17 cellular contexts compared by ENCODE assay signal in the genomic region with DNA sequence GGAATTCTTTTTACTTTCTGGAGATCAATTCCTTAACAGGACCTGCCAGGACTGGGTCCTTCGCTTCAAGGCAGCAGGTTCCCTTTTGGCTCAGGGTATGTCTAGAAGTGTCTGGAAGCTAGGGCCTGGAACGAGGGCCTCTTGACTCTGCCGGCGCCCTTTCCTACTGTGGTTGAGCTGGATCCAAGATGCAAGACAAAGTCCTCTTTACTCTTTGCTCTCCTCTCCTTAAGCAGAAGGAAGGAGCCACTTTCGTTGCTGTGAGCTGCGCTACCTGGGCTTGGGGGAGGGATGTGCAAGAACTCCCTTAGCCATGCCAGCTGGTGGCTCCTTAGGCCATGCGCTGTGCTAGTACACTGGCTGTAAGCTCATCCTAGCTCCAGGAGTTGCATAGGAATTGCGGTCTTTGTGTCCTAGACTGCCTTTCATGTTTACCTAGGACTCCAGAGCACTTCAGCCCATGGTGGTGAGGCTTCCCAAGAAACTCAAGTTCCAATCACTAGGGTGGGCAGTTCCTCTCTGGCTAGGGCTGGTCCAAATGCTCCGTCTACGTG. TPM values are rescaled to one million over a fixed set of nuclear protein-coding genes. Genes with fewer than 3 reads are reported as not detected.
A peak's percentile ranks its signal among the peaks of the same experiment; 100 is the strongest.
DNase-seq lines count a peak whose midpoint lies in the region; ATAC-seq, FAIRE-seq and TF ChIP-seq lines count a peak whose summit lies in the region.
"Had no signal": no experiment of that assay in that cellular context is flagged by ENCODE, and none has a peak within 500 bp of the region (broad histone marks: within the 10 kb centered on the region; RNA-seq: fewer than 3 reads in every experiment).

No MANE protein-coding gene starts in this region.

- intact Hi-C loops in cardiac septum (cut with DNase I) (no loop called here), left cardiac atrium (cut with DNase I) (no loop called here)

- TF ChIP-seq EP300 in H1 (IDR thresholded peaks at IDR 0.05; ENCODE audit: borderline replicate concordance in 1 of 2, low read depth in 2 of 2, low read length in 2 of 2), result no peak

- peak; percentile 47 for DNase-seq in cardiac septum (ENCODE audit: low spot score)
- DNase-seq in left cardiac atrium, result no peak
- no peak for DNase-seq in H1 (ENCODE audit: low read depth in 1 of 2, low spot score in 2 of 2)
- DNase-seq in middle frontal gyrus (ENCODE audit: extremely low spot score, low spot score), result no peak
- no peak for DNase-seq in cerebellar cortex (ENCODE audit: low spot score)
- no peak for DNase-seq in NCI-H774 (lab: John Stamatoyannopoulos, UW)
- DNase-seq in NCI-H146 (lab: John Stamatoyannopoulos, UW), result no peak
- DNase-seq: activated CD8-positive, alpha-beta memory T cell treated with anti-CD3 and anti-CD28 coated beads, Interleukin-2, amount 50 U/mL, for 48 hours; activated naive CD4-positive, alpha-beta T cell treated with anti-CD3 and anti-CD28 coated beads, Interleukin-2, amount 50 U/mL, for 16 hours; GF-D8; left ventricle myocardium inferior; NCI-H1417 treated with DMSO at 0.1 percent for 48 hours; SW 1271 had no signal

- H2BK5ac ChIP-seq in H1 (ENCODE audit: low read depth, low read length), result 0 out of 2 replicates have a peak overlapping the region, but pooled peaks have one; percentile 3

- no peaks in the 10 kb centered on the region for H4K20me1 ChIP-seq in H1 (replicated peaks in 1 of 2; ENCODE audit: control insufficient read depth in 1 of 2, insufficient read depth in 2 of 2, low read length in 2 of 2)

- H3K4me3 ChIP-seq in H1 (ENCODE audit: extremely low read depth in 1 of 4, insufficient read depth in 2 of 4, low read depth in 3 of 4, low read length in 4 of 4), result no peak overlapping the region
- H3K4me3 ChIP-seq: left ventricle myocardium inferior, right lobe of liver had no signal

- H3K56ac ChIP-seq in H1 (replicated peaks; ENCODE audit: insufficient read length, low read depth, low read length), result no peak overlapping the region

- FAIRE-seq in H1 (lab: Jason Lieb, UNC), result no peak
- FAIRE-seq: frontal cortex had no signal

- H3K4me2 ChIP-seq in H1 (ENCODE audit: insufficient read depth in 1 of 2, low read depth in 2 of 2, low read length in 2 of 2), result no peak overlapping the region

- no peak overlapping the region for H2BK120ac ChIP-seq in H1 (replicated peaks; ENCODE audit: low read depth, low read length)

- TF ChIP-seq RAD21 in H1 (IDR thresholded peaks at IDR 0.05 in 1 of 2, conservative IDR thresholded peaks at IDR 0.05 in 1 of 2; ENCODE audit: low read depth in 2 of 2, low read length in 2 of 2), result no peak

- no peaks in the 10 kb centered on the region for H3K79me2 ChIP-seq in H1 (ENCODE audit: control insufficient read depth in 1 of 2, insufficient read depth in 2 of 2, low read length in 2 of 2)

- no peak overlapping the region for H2BK12ac ChIP-seq in H1 (ENCODE audit: low read depth, low read length)

- H4K5ac ChIP-seq in H1 (ENCODE audit: insufficient read length, low read depth, low read length), result no peak overlapping the region

- no peak overlapping the region for H4K91ac ChIP-seq in H1 (replicated peaks; ENCODE audit: insufficient read length, low read length)

- POLR2A ChIA-PET in H1 (lab: Charles Lee; ENCODE audit: partially characterized antibody), result no interaction called here

- H3K79me1 ChIP-seq in H1 (ENCODE audit: low read depth, low read length), result no peaks in the 10 kb centered on the region

- no peak overlapping the region for H2BK15ac ChIP-seq in H1 (ENCODE audit: low read length)

- no peak overlapping the region for H2AK5ac ChIP-seq in H1 (ENCODE audit: low read depth, low read length)

- H3K4ac ChIP-seq in H1 (replicated peaks; ENCODE audit: insufficient read length, low read depth, low read length), result no peak overlapping the region

- 86% methylated on average over 10 of the region's 10 CpGs; no CpG with 5 or more reads in 1 of the 2 experiments for WGBS in H1 (ENCODE audit: extremely low coverage in 1 of 2, insufficient coverage in 1 of 2, insufficient read length in 1 of 2, insufficient replicate concordance in 2 of 2, low coverage in 1 of 2, low lambda C conversion rate in 2 of 2, missing lambda C conversion rate in 1 of 2), 2 experiments

- no peaks in the 10 kb centered on the region for H3K23me2 ChIP-seq in H1 (ENCODE audit: low read depth, low read length)

- H3K23ac ChIP-seq in H1 (ENCODE audit: insufficient read length), result no peak overlapping the region

- no peak for TF ChIP-seq POLR2A in H1 (IDR thresholded peaks at IDR 0.05; ENCODE audit: control extremely low read depth in 1 of 2, low read depth in 2 of 2, low read length in 2 of 2)

- no peak overlapping the region for H3K9ac ChIP-seq in H1 (replicated peaks in 1 of 4; ENCODE audit: extremely low read depth in 1 of 4, low read depth in 3 of 4, low read length in 3 of 4)

- no peak overlapping the region for H2BK20ac ChIP-seq in H1 (ENCODE audit: low read length)

- H3K4me1 ChIP-seq in H1 (replicated peaks in 1 of 4; ENCODE audit: control insufficient read depth in 3 of 4, insufficient read depth in 4 of 4, low read length in 3 of 4), result peaks cover 0 to 3% (median 1%) of the 10 kb centered on the region in 4 experiments; a peak in 3 of 7 replicates
- H3K4me1 ChIP-seq: left ventricle myocardium inferior, right lobe of liver had no signal

- no peak overlapping the region for H4K8ac ChIP-seq in H1 (ENCODE audit: extremely low read depth, insufficient read depth, low read length)

- H3K14ac ChIP-seq in H1 (ENCODE audit: insufficient read length), result no peak overlapping the region

- H3K27ac ChIP-seq in H1 (ENCODE audit: low read depth, low read length), result no peak overlapping the region
- H3K27ac ChIP-seq: left ventricle myocardium inferior, right lobe of liver, RWPE1 had no signal

- no peak overlapping the region for H2AFZ ChIP-seq in H1 (ENCODE audit: low read length)

- H3K9me3 ChIP-seq in H1 (ENCODE audit: insufficient read depth in 2 of 2, low read depth in 1 of 2, low read length in 1 of 2), result no peaks in the 10 kb centered on the region
- H3K9me3 ChIP-seq: right lobe of liver had no signal

- no peaks in the 10 kb centered on the region; a peak in 1 of 7 replicates for H3K27me3 ChIP-seq in H1 (replicated peaks in 1 of 4; ENCODE audit: control insufficient read depth in 3 of 4, extremely low read depth in 1 of 4, insufficient read depth in 3 of 4, low read length in 3 of 4)
- H3K27me3 ChIP-seq: right lobe of liver had no signal

- CTCF ChIA-PET in H1 (lab: Charles Lee; ENCODE audit: partially characterized antibody), result interaction anchor here (1.3 to 1.7 kb wide), 2 partner anchors 9 to 43 kb away, joined by 4 to 6 read pairs; no protein-coding TSS in a partner anchor

- no peak for ATAC-seq in left cardiac atrium
- peak; percentile 7 for ATAC-seq in HG02571 (IDR thresholded peaks at IDR 0.05; ENCODE audit: unreplicated experiment)
- ATAC-seq: right lobe of liver had no signal

- no peak overlapping the region for H3K18ac ChIP-seq in H1 (ENCODE audit: extremely low read depth, low read length)

- H3K36me3 ChIP-seq in H1 (ENCODE audit: control insufficient read depth in 2 of 4, insufficient read depth in 4 of 4, low read length in 3 of 4), result no peaks in the 10 kb centered on the region
- H3K36me3 ChIP-seq: left ventricle myocardium inferior, right lobe of liver had no signal

- TF ChIP-seq CTCF in H1 (IDR thresholded peaks at IDR 0.05; ENCODE audit: control extremely low read depth in 1 of 3, insufficient read depth in 1 of 3, low read depth in 1 of 3, low read length in 3 of 3), result no peak

TF ChIP-seq in H1, 55 proteins besides CTCF, POLR2A, EP300 and RAD21 (continues in another document):
- TF ChIP-seq SUZ12 (IDR thresholded peaks at IDR 0.05; ENCODE audit: low read length) (no peak), CBX8 (IDR thresholded peaks at IDR 0.05; ENCODE audit: borderline replicate concordance, low read depth, low read length) (no peak), TAF7 (optimal IDR thresholded peaks at IDR 0.05; ENCODE audit: borderline replicate concordance, low read depth, low read length) (no peak), BCL11A (IDR thresholded peaks at IDR 0.05; ENCODE audit: low read depth in 2 of 2, low read length in 2 of 2) (no peak), RFX5 (IDR thresholded peaks at IDR 0.05; ENCODE audit: borderline replicate concordance, low read depth, low read length) (no peak), CTBP2 (IDR thresholded peaks at IDR 0.05; ENCODE audit: borderline replicate concordance, insufficient read depth, insufficient read length, low read length) (no peak), SRF (IDR thresholded peaks at IDR 0.05; ENCODE audit: low read depth, low read length) (no peak), GABPA (IDR thresholded peaks at IDR 0.05; ENCODE audit: borderline replicate concordance, insufficient read depth, low read length) (no peak), NANOG (IDR thresholded peaks at IDR 0.05; ENCODE audit: insufficient read depth, low read depth, low read length, poor library complexity, severe bottlenecking) (no peak), TAF1 (IDR thresholded peaks at IDR 0.05; ENCODE audit: low read depth, low read length) (no peak), RBBP5 (IDR thresholded peaks at IDR 0.05; ENCODE audit: borderline replicate concordance, low read depth, low read length) (no peak), YY1 (IDR thresholded peaks at IDR 0.05; ENCODE audit: low read depth, low read length) (no peak), POU5F1 (IDR thresholded peaks at IDR 0.05; ENCODE audit: low read depth, low read length) (no peak), NRF1 (IDR thresholded peaks at IDR 0.05; ENCODE audit: low read depth, low read length) (no peak), SIRT6 (IDR thresholded peaks at IDR 0.05; ENCODE audit: low read length) (no peak), MAFK (IDR thresholded peaks at IDR 0.05; ENCODE audit: low read depth, low read length) (no peak), KDM5A (IDR thresholded peaks at IDR 0.05; ENCODE audit: low read length) (no peak), HDAC6 (IDR thresholded peaks at IDR 0.05; ENCODE audit: low read depth, low read length) (no peak)
- TF ChIP-seq, protein P1, sequence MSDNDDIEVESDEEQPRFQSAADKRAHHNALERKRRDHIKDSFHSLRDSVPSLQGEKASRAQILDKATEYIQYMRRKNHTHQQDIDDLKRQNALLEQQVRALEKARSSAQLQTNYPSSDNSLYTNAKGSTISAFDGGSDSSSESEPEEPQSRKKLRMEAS (IDR thresholded peaks at IDR 0.05), result no peak

RNA-seq across cellular contexts. Expression of a gene that starts 18.1 kb away (rescaled TPM):
- 0.57 TPM for total RNA-seq in cardiac septum
- total RNA-seq in left cardiac atrium, result under 1 TPM; 0.65 to 0.91 TPM
- 7.9 and 8.0 TPM in 2 replicates for total RNA-seq in H1 (2021; fragmentation: NEBNext Ultra II Directional; extraction: Animal tissue kit (Norgen Biotek cat#: 25700))
- polyA plus RNA-seq in H1 (2011; rRNA removed), result 4.4 and 5.7 TPM in 2 replicates
- 6.2 TPM for polyA plus RNA-seq in H1 (2011; cell fraction: cytosol; rRNA removed)
- polyA plus RNA-seq in H1 (2011; cell fraction: nucleus; rRNA removed), result 17.5 TPM
- 4.7 to 8.2 TPM (median 6.0 TPM) in 4 replicates for polyA plus RNA-seq in H1 (2012, experiment 1 of 2)
- 5.8 TPM for polyA plus RNA-seq in H1 (2012, experiment 2 of 2)
- 9.0 TPM for polyA plus RNA-seq in H1 (2013, experiment 1 of 2)
- 9.1 TPM for polyA plus RNA-seq in H1 (2013, experiment 2 of 2)
- polyA minus RNA-seq in H1 (2011; rRNA and poly(A)+ RNA removed), result 5.7 and 6.8 TPM in 2 replicates
- polyA minus RNA-seq in H1 (2011; cell fraction: cytosol; rRNA and poly(A)+ RNA removed), result 2.8 TPM
- 3.1 TPM for polyA minus RNA-seq in H1 (2011; cell fraction: nucleus; rRNA and poly(A)+ RNA removed)
